In the genomic region with DNA sequence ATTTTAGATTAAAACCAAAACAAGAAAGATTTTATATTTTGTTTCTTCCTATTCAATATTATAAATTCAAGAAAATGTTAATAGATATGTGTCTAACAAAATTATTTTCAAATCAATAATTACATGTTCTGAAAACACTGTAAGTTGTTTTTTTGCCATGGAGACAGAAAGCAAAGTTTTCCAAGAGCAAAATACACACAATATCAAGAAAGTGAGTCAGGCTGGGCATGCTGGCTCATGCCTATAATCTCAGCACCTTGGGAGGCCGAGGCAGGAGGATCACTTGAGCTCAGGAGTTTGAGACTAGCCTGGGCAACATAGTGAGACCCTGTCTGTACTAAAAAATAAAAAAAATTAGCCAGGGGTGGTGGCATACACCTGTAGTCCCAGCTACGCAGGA, we compare ENCODE assay signal across 3 cellular contexts.
TF ChIP-seq lines count a peak whose summit lies in the region.

No MANE protein-coding gene starts in this region.

TF ChIP-seq in SK-N-SH, 30 proteins besides CTCF, POLR2A, EP300 and RAD21:
- TF ChIP-seq, protein P1, sequence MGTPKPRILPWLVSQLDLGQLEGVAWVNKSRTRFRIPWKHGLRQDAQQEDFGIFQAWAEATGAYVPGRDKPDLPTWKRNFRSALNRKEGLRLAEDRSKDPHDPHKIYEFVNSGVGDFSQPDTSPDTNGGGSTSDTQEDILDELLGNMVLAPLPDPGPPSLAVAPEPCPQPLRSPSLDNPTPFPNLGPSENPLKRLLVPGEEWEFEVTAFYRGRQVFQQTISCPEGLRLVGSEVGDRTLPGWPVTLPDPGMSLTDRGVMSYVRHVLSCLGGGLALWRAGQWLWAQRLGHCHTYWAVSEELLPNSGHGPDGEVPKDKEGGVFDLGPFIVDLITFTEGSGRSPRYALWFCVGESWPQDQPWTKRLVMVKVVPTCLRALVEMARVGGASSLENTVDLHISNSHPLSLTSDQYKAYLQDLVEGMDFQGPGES (IDR thresholded peaks at IDR 0.05; ENCODE audit: low read depth, low read length), result no peak
- TF ChIP-seq GABPA (IDR thresholded peaks at IDR 0.05; ENCODE audit: low read depth) (no peak), FOXM1 (IDR thresholded peaks at IDR 0.05; ENCODE audit: low read depth) (no peak)

TF ChIP-seq in SK-N-SH treated with all-trans-retinoic acid at 6 μM for 48 hours, 23 proteins besides CTCF, POLR2A, EP300 and RAD21:
- TF ChIP-seq GLIS3 (CRISPR knock-in tag; IDR thresholded peaks at IDR 0.05) (no peak), ZFP3 (CRISPR knock-in tag; IDR thresholded peaks at IDR 0.05) (no peak), SNAI2 (CRISPR knock-in tag; IDR thresholded peaks at IDR 0.05) (no peak), TCF4 (CRISPR knock-in tag; IDR thresholded peaks at IDR 0.05; ENCODE audit: borderline replicate concordance) (no peak), PPARA (CRISPR knock-in tag; IDR thresholded peaks at IDR 0.05; ENCODE audit: borderline replicate concordance) (no peak), ISL1 (CRISPR knock-in tag; IDR thresholded peaks at IDR 0.05) (no peak)
- TF ChIP-seq, protein P2, sequence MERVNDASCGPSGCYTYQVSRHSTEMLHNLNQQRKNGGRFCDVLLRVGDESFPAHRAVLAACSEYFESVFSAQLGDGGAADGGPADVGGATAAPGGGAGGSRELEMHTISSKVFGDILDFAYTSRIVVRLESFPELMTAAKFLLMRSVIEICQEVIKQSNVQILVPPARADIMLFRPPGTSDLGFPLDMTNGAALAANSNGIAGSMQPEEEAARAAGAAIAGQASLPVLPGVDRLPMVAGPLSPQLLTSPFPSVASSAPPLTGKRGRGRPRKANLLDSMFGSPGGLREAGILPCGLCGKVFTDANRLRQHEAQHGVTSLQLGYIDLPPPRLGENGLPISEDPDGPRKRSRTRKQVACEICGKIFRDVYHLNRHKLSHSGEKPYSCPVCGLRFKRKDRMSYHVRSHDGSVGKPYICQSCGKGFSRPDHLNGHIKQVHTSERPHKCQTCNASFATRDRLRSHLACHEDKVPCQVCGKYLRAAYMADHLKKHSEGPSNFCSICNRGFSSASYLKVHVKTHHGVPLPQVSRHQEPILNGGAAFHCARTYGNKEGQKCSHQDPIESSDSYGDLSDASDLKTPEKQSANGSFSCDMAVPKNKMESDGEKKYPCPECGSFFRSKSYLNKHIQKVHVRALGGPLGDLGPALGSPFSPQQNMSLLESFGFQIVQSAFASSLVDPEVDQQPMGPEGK (CRISPR knock-in tag; IDR thresholded peaks at IDR 0.05; ENCODE audit: borderline replicate concordance), result no peak

TF ChIP-seq in endothelial cell of umbilical vein, 7 proteins besides CTCF, POLR2A, EP300 and RAD21:
- TF ChIP-seq MYC (IDR thresholded peaks at IDR 0.05; ENCODE audit: low read depth, low read length) (no peak), EZH2 (IDR thresholded peaks at IDR 0.05; ENCODE audit: borderline replicate concordance, low read depth, low read length, severe bottlenecking) (no peak), FOS (IDR thresholded peaks at IDR 0.05; ENCODE audit: borderline replicate concordance, insufficient read depth, low read length) (no peak)
- TF ChIP-seq, protein P3, sequence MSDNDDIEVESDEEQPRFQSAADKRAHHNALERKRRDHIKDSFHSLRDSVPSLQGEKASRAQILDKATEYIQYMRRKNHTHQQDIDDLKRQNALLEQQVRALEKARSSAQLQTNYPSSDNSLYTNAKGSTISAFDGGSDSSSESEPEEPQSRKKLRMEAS (IDR thresholded peaks at IDR 0.05; ENCODE audit: insufficient read depth, insufficient read length), result no peak
TF ChIP-seq in endothelial cell of umbilical vein: peak in this region for 0.
